26 cellular contexts compared by ENCODE assay signal in genomic region chr2:232749331-232749730, GRCh38. TPM values are rescaled to one million over a fixed set of nuclear protein-coding genes. Genes with fewer than 3 reads are reported as not detected.
"Had no signal": no experiment of that assay in that cellular context is flagged by ENCODE, and none has a peak within 500 bp of the region (broad histone marks: within the 10 kb centered on the region; RNA-seq: fewer than 3 reads in every experiment).

No MANE protein-coding gene starts in this region.

- H3K4me3 Mint-ChIP-seq: activated CD4-positive, alpha-beta T cell treated with anti-CD3 and anti-CD28 coated beads for 36 hours; activated CD8-positive, alpha-beta T cell treated with anti-CD3 and anti-CD28 coated beads for 36 hours; activated naive CD8-positive, alpha-beta T cell; brain had no signal

- ATAC-seq: activated CD4-positive, alpha-beta T cell treated with anti-CD3 and anti-CD28 coated beads for 36 hours; activated CD8-positive, alpha-beta T cell treated with anti-CD3 and anti-CD28 coated beads for 36 hours; Right ventricle myocardium inferior had no signal

- H3K9me3 Mint-ChIP-seq: activated CD8-positive, alpha-beta T cell treated with anti-CD3 and anti-CD28 coated beads for 36 hours; brain had no signal

- DNase-seq: activated CD4-positive, alpha-beta T cell treated with anti-CD3 and anti-CD28 coated beads for 36 hours; activated CD4-positive, CD25-positive, alpha-beta regulatory T cell; activated CD8-positive, alpha-beta T cell treated with anti-CD3 and anti-CD28 coated beads for 36 hours; activated effector memory CD4-positive, alpha-beta T cell treated with Interleukin-2 at 50 U/mL for 16 hours; activated naive CD4-positive, alpha-beta T cell; amygdala; cerebellar nuclear complex; Kasumi-1; KBM-7; NCI-H1048; NCI-H146; NCI-H187 treated with DMSO at 0.1 percent for 48 hours; NCI-H2171; NCI-H2227 treated with DMSO at 0.1 percent for 48 hours; NCI-H526; NCI-H82; RPMI8226; T-helper 1 cell had no signal

- FAIRE-seq: astrocyte, colon had no signal

- H3K27me3 Mint-ChIP-seq: activated CD4-positive, alpha-beta T cell treated with anti-CD3 and anti-CD28 coated beads for 36 hours; activated CD8-positive, alpha-beta T cell treated with anti-CD3 and anti-CD28 coated beads for 36 hours; activated naive CD8-positive, alpha-beta T cell had no signal

- H3K27ac Mint-ChIP-seq: activated CD4-positive, alpha-beta T cell treated with anti-CD3 and anti-CD28 coated beads for 36 hours; activated CD8-positive, alpha-beta T cell treated with anti-CD3 and anti-CD28 coated beads for 36 hours; activated naive CD8-positive, alpha-beta T cell had no signal

- H3K4me1 Mint-ChIP-seq: brain had no signal

RNA-seq across cellular contexts. Expression of gene KCNJ13, which starts 27.0 kb away (rescaled TPM):
- total RNA-seq: activated CD4-positive, alpha-beta T cell treated with anti-CD3 and anti-CD28 coated beads for 36 hours; activated CD8-positive, alpha-beta T cell treated with anti-CD3 and anti-CD28 coated beads for 36 hours; astrocyte; cardiac muscle cell; OCI-LY7; Right ventricle myocardium inferior; T-helper 2 cell treated with Interferon-gamma antibody and Interleukin-4, amounts not matched to agents 100 ng/mL and 5 ng/mL, for 36 hours had no signal
